8 cellular contexts compared by ENCODE assay signal in the genomic region with DNA sequence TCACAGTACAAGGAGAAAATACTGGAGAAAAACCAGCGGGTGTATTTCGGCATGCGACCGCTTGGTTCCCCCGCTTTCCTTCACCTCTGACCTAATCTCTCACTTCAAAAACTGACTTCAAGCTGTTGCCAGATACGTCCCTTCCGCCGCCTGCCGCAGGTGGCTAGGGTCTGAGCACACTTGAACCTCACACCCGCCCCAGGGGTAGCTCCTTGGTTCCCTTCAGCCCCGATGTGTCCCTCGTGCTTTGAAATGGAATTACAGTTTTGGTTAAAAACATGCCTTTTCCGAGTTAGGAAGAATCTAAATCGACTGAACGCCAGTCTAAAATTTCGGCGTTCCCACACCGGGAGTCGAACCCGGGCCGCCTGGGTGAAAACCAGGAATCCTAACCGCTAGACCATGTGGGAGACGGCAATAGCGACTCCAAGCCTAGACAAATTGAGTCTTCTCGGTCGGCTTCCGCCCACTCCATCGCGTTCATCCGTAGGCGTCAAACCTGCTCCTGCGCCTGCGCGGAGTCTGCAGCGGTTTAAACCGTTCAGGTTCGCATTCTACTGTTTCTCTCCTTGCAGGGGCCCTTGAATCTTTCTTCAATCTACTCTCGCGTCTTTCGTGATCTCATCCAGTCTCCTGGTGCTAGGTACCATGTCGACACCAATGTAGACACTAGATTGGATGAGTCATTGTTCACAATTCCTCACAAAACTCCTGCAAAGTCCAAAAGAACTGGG.
DNase-seq lines count a peak whose midpoint lies in the region; ATAC-seq and TF ChIP-seq lines count a peak whose summit lies in the region.

No MANE protein-coding gene starts in this region.

- H3K27me3 Mint-ChIP-seq in CD14-positive monocyte (ENCODE audit: low read depth in 3 of 3): peaks cover 0 to 2% (median 0%) of the 10 kb centered on the region in 3 donors
- H3K27me3 Mint-ChIP-seq in activated CD4-positive, alpha-beta memory T cell treated with anti-CD3 and anti-CD28 coated beads for 36 hours: no peaks in the 10 kb centered on the region

- H3K36me3 Mint-ChIP-seq in CD14-positive monocyte: no peaks in the 10 kb centered on the region
- no peaks in the 10 kb centered on the region for H3K36me3 Mint-ChIP-seq in activated CD4-positive, alpha-beta memory T cell treated with anti-CD3 and anti-CD28 coated beads for 36 hours

- no peaks in the 10 kb centered on the region for H3K36me3 ChIP-seq in right lobe of liver

- TF ChIP-seq POLR2A in right lobe of liver (IDR thresholded peaks at IDR 0.05): no peak

- ATAC-seq in GM19395 (IDR thresholded peaks at IDR 0.05; ENCODE audit: unreplicated experiment) (peak; percentile 90), HG03558 (IDR thresholded peaks at IDR 0.05; ENCODE audit: extremely low read depth, unreplicated experiment) (peak; percentile 73), right lobe of liver (peak; percentile 81 to 90 (median 88))

- H3K4me1 Mint-ChIP-seq in CD14-positive monocyte: no peaks in the 10 kb centered on the region
- no peaks in the 10 kb centered on the region for H3K4me1 Mint-ChIP-seq in activated CD4-positive, alpha-beta memory T cell treated with anti-CD3 and anti-CD28 coated beads for 36 hours (ENCODE audit: low read depth)

- intact Hi-C loops in CD14-positive monocyte (cut with micrococcal nuclease) (loop anchor here (5.0 to 10.0 kb wide), 4 partner anchors 70 to 340 kb away; partner anchors contain the start of genes TSC22D1 (in 2 of the 2), GPALPP1 (in 1 of the 2) and NUFIP1 (in 1 of the 2)), right lobe of liver (cut with DNase I) (no loop called here)
- intact Hi-C loops in activated CD4-positive, alpha-beta memory T cell treated with anti-CD3 and anti-CD28 coated beads for 36 hours (cut with micrococcal nuclease): loop anchor here (1.0 to 5.0 kb wide), 13 partner anchors 55 to 1135 kb away; partner anchors contain the start of genes GPALPP1, GTF2F2, NUFIP1 and SLC25A30

- H3K4me3 ChIP-seq in right lobe of liver: peak overlapping the region; percentile 46 to 61 (median 61)

- peak; percentile 94 for DNase-seq in CD14-positive monocyte (ENCODE audit: low spot score)
- DNase-seq in NCI-H82 (lab: John Stamatoyannopoulos, UW): peak; percentile 88
- peak; percentile 97 for DNase-seq in activated CD4-positive, alpha-beta memory T cell treated with anti-CD3 and anti-CD28 coated beads for 36 hours
- DNase-seq in ecto neural progenitor cell (ENCODE audit: low spot score): peak; percentile 99
- peak; percentile 95 to 96 (median 96) for DNase-seq in right lobe of liver
- DNase-seq in stimulated activated CD4-positive, alpha-beta T cell treated with anti-CD3 and anti-CD28 coated beads, Interleukin-4, amount 100 ng/mL, for 1 hour: peak; percentile 92

- H3K4me1 ChIP-seq in right lobe of liver: peaks cover 0 to 11% (median 4%) of the 10 kb centered on the region in 4 donors

- no peak overlapping the region for H3K27ac Mint-ChIP-seq in CD14-positive monocyte
- H3K27ac Mint-ChIP-seq in activated CD4-positive, alpha-beta memory T cell treated with anti-CD3 and anti-CD28 coated beads for 36 hours: no peak overlapping the region

- 0% methylated on average over 34 of the region's 41 CpGs for WGBS in right lobe of liver (ENCODE audit: insufficient coverage, low coverage, low lambda C conversion rate, missing lambda C conversion rate)

- H3K27me3 ChIP-seq in right lobe of liver: no peaks in the 10 kb centered on the region

- CTCF ChIA-PET in activated CD4-positive, alpha-beta memory T cell treated with anti-CD3 and anti-CD28 coated beads for 36 hours (lab: Charles Lee): interaction anchor here (0.6 to 2.4 kb wide), 9 partner anchors 23 to 1059 kb away, joined by 3 to 12 read pairs (median 3); no protein-coding TSS in a partner anchor

- no peak for TF ChIP-seq CTCF in CD14-positive monocyte (IDR thresholded peaks at IDR 0.05)
- peak; percentile 30 to 58 (median 34) for TF ChIP-seq CTCF in right lobe of liver (IDR thresholded peaks at IDR 0.05)

- H3K4me3 Mint-ChIP-seq in CD14-positive monocyte: no peak overlapping the region
- no peak overlapping the region for H3K4me3 Mint-ChIP-seq in activated CD4-positive, alpha-beta memory T cell treated with anti-CD3 and anti-CD28 coated beads for 36 hours

- POLR2A ChIA-PET in activated CD4-positive, alpha-beta memory T cell treated with anti-CD3 and anti-CD28 coated beads for 36 hours (lab: Charles Lee): no interaction called here

- no peaks in the 10 kb centered on the region for H3K9me3 ChIP-seq in right lobe of liver

- peaks cover 0 to 4% (median 0%) of the 10 kb centered on the region in 7 donors for H3K9me3 Mint-ChIP-seq in CD14-positive monocyte
- no peaks in the 10 kb centered on the region for H3K9me3 Mint-ChIP-seq in activated CD4-positive, alpha-beta memory T cell treated with anti-CD3 and anti-CD28 coated beads for 36 hours

- H3K27ac ChIP-seq in right lobe of liver: peak overlapping the region; percentile 90 to 99 (median 97)

Comparison
In these comparisons a context has a peak if more than half of its experiments do, and no peak if none do; other contexts are left out.
1. Peak in every context shown above with its lines: DNase-seq, ATAC-seq, H3K4me3 ChIP-seq and H3K27ac ChIP-seq.
2. intact Hi-C loops: an anchor here in CD14-positive monocyte (5.0 to 10.0 kb wide) and activated CD4-positive, alpha-beta memory T cell treated with anti-CD3 and anti-CD28 coated beads for 36 hours (1.0 to 5.0 kb wide); none called in right lobe of liver.